In genomic region chr6:142833798-142834197, GRCh38 we compare ENCODE assay signal across 1 cellular context.
TF ChIP-seq lines count a peak whose summit lies in the region.

No MANE protein-coding gene starts in this region.

TF ChIP-seq in IMR-90, 13 proteins besides CTCF, POLR2A, EP300 and RAD21:
- TF ChIP-seq MAFK (IDR thresholded peaks at IDR 0.05; ENCODE audit: low read depth, low read length) (no peak), RCOR1 (IDR thresholded peaks at IDR 0.05; ENCODE audit: insufficient replicate concordance, low read length) (no peak), MAZ (IDR thresholded peaks at IDR 0.05; ENCODE audit: borderline replicate concordance, low read depth, low read length) (no peak), CEBPB (IDR thresholded peaks at IDR 0.05; ENCODE audit: low read depth, low read length) (no peak), BHLHE40 (IDR thresholded peaks at IDR 0.05; ENCODE audit: low read depth, low read length) (no peak), RFX5 (IDR thresholded peaks at IDR 0.05; ENCODE audit: low read depth, low read length) (no peak), FOS (IDR thresholded peaks at IDR 0.05; ENCODE audit: low read depth, low read length) (no peak), NFE2L2 (IDR thresholded peaks at IDR 0.05; ENCODE audit: low read depth, low read length) (no peak), CHD1 (IDR thresholded peaks at IDR 0.05; ENCODE audit: low read depth, low read length) (no peak), SMC3 (IDR thresholded peaks at IDR 0.05; ENCODE audit: low read depth, low read length) (no peak), MXI1 (IDR thresholded peaks at IDR 0.05; ENCODE audit: borderline replicate concordance, low read depth, low read length) (no peak)
- TF ChIP-seq, protein P1, sequence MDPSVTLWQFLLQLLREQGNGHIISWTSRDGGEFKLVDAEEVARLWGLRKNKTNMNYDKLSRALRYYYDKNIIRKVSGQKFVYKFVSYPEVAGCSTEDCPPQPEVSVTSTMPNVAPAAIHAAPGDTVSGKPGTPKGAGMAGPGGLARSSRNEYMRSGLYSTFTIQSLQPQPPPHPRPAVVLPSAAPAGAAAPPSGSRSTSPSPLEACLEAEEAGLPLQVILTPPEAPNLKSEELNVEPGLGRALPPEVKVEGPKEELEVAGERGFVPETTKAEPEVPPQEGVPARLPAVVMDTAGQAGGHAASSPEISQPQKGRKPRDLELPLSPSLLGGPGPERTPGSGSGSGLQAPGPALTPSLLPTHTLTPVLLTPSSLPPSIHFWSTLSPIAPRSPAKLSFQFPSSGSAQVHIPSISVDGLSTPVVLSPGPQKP (IDR thresholded peaks at IDR 0.05; ENCODE audit: borderline replicate concordance, low read depth, low read length), result no peak
- TF ChIP-seq, protein P2, sequence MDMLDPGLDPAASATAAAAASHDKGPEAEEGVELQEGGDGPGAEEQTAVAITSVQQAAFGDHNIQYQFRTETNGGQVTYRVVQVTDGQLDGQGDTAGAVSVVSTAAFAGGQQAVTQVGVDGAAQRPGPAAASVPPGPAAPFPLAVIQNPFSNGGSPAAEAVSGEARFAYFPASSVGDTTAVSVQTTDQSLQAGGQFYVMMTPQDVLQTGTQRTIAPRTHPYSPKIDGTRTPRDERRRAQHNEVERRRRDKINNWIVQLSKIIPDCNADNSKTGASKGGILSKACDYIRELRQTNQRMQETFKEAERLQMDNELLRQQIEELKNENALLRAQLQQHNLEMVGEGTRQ (IDR thresholded peaks at IDR 0.05; ENCODE audit: low read depth, low read length), result no peak
